2 cellular contexts compared by ENCODE assay signal in the genomic region with DNA sequence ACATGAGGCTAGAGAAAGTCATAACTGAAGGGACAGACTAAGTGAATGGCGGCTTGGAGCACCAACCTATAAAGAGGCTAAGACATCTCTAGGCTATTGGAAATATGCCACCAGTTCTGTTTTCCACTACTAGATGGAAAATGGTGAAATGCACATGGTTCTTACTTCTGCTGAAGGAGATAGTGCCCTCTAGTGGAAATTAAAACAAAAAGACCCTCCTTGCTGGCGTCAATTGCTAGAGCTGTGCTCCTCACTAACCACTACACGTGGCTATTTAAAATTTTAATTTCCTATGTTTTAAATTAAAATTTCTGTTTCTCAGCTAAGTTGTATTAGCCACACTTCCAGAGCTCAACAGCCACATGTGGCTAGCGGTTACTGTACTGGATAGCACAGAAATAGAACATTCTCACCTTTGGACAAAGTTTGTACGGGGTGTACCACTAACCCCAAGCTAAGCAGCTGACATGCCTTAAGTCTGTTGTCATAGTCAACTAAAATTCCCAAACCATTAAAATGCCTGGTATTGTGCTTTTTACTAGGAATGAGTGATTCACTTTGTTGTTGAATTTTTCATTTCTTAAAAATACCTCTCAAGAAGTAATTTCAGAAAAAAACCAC.
A peak's percentile ranks its signal among the peaks of the same experiment; 100 is the strongest.
TF ChIP-seq lines count a peak whose summit lies in the region.

No MANE protein-coding gene starts in this region.

TF ChIP-seq in K562, 482 proteins besides CTCF, POLR2A, EP300 and RAD21 (continued from another document and continues in another):
- TF ChIP-seq HNRNPK (IDR thresholded peaks at IDR 0.05; ENCODE audit: low read depth, low read length, poor library complexity, severe bottlenecking) (no peak), MXI1 (IDR thresholded peaks at IDR 0.05; ENCODE audit: low read depth, low read length) (no peak), POLR2AphosphoS5 (IDR thresholded peaks at IDR 0.05; ENCODE audit: control insufficient read depth, insufficient read depth, low read depth, low read length) (no peak), KDM4B (IDR thresholded peaks at IDR 0.05; ENCODE audit: borderline replicate concordance in 2 of 2, low read depth in 1 of 2) (no peak), RB1 (IDR thresholded peaks at IDR 0.05; ENCODE audit: low read depth) (no peak), NFATC3 (IDR thresholded peaks at IDR 0.05) (no peak), MGA (IDR thresholded peaks at IDR 0.05) (peak; percentile 61)
- TF ChIP-seq, protein P1, sequence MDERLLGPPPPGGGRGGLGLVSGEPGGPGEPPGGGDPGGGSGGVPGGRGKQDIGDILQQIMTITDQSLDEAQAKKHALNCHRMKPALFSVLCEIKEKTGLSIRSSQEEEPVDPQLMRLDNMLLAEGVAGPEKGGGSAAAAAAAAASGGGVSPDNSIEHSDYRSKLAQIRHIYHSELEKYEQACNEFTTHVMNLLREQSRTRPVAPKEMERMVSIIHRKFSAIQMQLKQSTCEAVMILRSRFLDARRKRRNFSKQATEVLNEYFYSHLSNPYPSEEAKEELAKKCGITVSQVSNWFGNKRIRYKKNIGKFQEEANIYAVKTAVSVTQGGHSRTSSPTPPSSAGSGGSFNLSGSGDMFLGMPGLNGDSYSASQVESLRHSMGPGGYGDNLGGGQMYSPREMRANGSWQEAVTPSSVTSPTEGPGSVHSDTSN (CRISPR knock-in tag; IDR thresholded peaks at IDR 0.05; ENCODE audit: low read depth) = no peak
- TF ChIP-seq, protein P1 (tag; conservative IDR thresholded peaks at IDR 0.05; ENCODE audit: low read depth) = no peak

TF ChIP-seq in neural cell, 6 proteins besides CTCF, POLR2A, EP300 and RAD21 (continued from another document):
- TF ChIP-seq, protein P2, sequence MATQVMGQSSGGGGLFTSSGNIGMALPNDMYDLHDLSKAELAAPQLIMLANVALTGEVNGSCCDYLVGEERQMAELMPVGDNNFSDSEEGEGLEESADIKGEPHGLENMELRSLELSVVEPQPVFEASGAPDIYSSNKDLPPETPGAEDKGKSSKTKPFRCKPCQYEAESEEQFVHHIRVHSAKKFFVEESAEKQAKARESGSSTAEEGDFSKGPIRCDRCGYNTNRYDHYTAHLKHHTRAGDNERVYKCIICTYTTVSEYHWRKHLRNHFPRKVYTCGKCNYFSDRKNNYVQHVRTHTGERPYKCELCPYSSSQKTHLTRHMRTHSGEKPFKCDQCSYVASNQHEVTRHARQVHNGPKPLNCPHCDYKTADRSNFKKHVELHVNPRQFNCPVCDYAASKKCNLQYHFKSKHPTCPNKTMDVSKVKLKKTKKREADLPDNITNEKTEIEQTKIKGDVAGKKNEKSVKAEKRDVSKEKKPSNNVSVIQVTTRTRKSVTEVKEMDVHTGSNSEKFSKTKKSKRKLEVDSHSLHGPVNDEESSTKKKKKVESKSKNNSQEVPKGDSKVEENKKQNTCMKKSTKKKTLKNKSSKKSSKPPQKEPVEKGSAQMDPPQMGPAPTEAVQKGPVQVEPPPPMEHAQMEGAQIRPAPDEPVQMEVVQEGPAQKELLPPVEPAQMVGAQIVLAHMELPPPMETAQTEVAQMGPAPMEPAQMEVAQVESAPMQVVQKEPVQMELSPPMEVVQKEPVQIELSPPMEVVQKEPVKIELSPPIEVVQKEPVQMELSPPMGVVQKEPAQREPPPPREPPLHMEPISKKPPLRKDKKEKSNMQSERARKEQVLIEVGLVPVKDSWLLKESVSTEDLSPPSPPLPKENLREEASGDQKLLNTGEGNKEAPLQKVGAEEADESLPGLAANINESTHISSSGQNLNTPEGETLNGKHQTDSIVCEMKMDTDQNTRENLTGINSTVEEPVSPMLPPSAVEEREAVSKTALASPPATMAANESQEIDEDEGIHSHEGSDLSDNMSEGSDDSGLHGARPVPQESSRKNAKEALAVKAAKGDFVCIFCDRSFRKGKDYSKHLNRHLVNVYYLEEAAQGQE (IDR thresholded peaks at IDR 0.05; ENCODE audit: borderline replicate concordance) = no peak
- TF ChIP-seq TAF1 (IDR thresholded peaks at IDR 0.05; ENCODE audit: low read depth) (no peak), MXI1 (conservative IDR thresholded peaks at IDR 0.05; ENCODE audit: poor library complexity, severe bottlenecking) (no peak), POLR2AphosphoS5 (IDR thresholded peaks at IDR 0.05) (no peak)
